In the genomic region with DNA sequence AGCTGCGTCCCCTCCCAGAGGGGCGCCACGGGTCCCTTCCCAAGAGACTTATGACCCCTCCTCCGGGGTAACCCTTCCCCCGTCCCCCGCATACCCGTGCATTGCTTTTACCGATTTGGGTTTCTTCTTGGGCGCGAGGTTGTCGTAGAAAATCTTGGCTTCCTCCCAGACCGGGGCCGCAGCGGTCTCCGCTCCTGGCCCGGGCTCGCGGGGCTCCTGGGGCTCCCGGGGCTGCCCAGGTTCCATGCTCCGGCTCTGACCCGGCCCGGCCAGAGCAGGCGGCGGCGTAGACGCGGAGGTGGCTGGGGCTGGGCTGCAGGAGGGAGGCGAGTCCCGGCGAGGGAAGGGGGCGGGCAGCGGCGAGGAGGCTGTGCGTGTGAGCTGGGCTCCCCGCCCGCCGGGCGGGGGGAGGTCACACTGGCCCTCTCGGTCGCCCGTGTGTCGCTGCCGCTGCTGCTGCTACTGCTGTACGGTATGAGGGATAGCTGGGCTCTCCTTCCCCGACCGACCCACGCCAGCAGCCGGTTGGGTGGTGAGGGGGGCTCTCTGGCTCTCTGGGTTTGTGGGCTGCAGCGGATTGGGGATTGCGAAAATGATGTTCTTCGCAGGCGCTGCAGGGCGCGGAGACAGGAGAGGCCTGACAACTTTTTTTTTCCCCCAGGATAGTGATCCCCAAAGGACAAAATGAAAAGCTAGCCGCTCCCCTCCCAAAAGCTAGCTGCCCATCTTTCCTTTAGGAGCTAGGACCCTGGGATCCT, we compare ENCODE assay signal across 10 cellular contexts. TPM values are rescaled to one million over a fixed set of nuclear protein-coding genes. Genes with fewer than 3 reads are reported as not detected.
A peak's percentile ranks its signal among the peaks of the same experiment; 100 is the strongest.
DNase-seq lines count a peak whose midpoint lies in the region; ATAC-seq, FAIRE-seq and TF ChIP-seq lines count a peak whose summit lies in the region.
"Had no signal": no experiment of that assay in that cellular context is flagged by ENCODE, and none has a peak within 500 bp of the region (broad histone marks: within the 10 kb centered on the region; RNA-seq: fewer than 3 reads in every experiment).

A gene (minus strand): TSS at position 315 of the 758 bp plus-strand sequence. CDS start 69 bp downstream, at position 246.

- H3K4me1 Mint-ChIP-seq in chondrocyte (ENCODE audit: low read depth), result peaks cover 4% of the 10 kb centered on the region

- H3K4me1 ChIP-seq in SJCRH30 (no peaks in the 10 kb centered on the region), HepG2 (ENCODE audit: insufficient read depth, low read length) (peaks cover 8% of the 10 kb centered on the region; the same call in 1 of the 2 replicates), subcutaneous abdominal adipose tissue (ENCODE audit: control insufficient read depth in 5 of 5, insufficient read depth in 5 of 5, low read length in 5 of 5) (peaks cover 0 to 25% (median 16%) of the 10 kb centered on the region in 5 donors)

- DNase-seq in DMS 273 (lab: John Stamatoyannopoulos, UW; ENCODE audit: unreplicated experiment) (peak; percentile 98), DMS 273 treated with DMSO at 0.1 percent for 48 hours (lab: John Stamatoyannopoulos, UW) (no peak), SJCRH30 (peak; percentile 32 to 43), chondrocyte (ENCODE audit: low spot score) (peak; percentile 63), HepG2 (ENCODE audit: low spot score) (no peak), glomerular visceral epithelial cell (ENCODE audit: extremely low spot score) (no peak)

- POLR2A ChIA-PET in HepG2 (lab: Yijun Ruan, JAX), result interaction anchor here (1.2 kb wide), 1 partner anchor 67 kb away, joined by 3 read pairs; no protein-coding TSS in a partner anchor

- H3K4me2 ChIP-seq in HepG2 (ENCODE audit: low read depth, low read length), result peak within 1 kb of the TSS; percentile 32

- H3K27me3 ChIP-seq in SJCRH30 (peaks cover 17% of the 10 kb centered on the region), HepG2 (ENCODE audit: control insufficient read depth in 1 of 2, insufficient read depth in 2 of 2, low read length in 2 of 2) (peaks cover 5 to 51% of the 10 kb centered on the region in 2 experiments; a peak in 4 of 5 replicates), subcutaneous abdominal adipose tissue (ENCODE audit: control insufficient read depth in 5 of 5, insufficient read depth in 4 of 5, low read length in 5 of 5) (peaks cover 3 to 34% (median 23%) of the 10 kb centered on the region in 5 donors)

- no peak for TF ChIP-seq CTCF in chondrocyte (IDR thresholded peaks at IDR 0.05)
- no peak for TF ChIP-seq CTCF in HepG2 (CRISPR knock-in tag; IDR thresholded peaks at IDR 0.05)

- CTCF ChIA-PET in HepG2 (lab: Yijun Ruan, JAX; ENCODE audit: low intra/inter-chr PET ratio, low total read pairs), result interaction anchor here (1.1 to 1.7 kb wide), 3 partner anchors 46 to 128 kb away, joined by 3 to 8 read pairs (median 3); no protein-coding TSS in a partner anchor

- no peaks in the 10 kb centered on the region for H3K36me3 ChIP-seq in SJCRH30
- no peaks in the 10 kb centered on the region for H3K36me3 ChIP-seq in HepG2 (replicated peaks in 1 of 2; ENCODE audit: control insufficient read depth in 1 of 2, insufficient read depth in 2 of 2, low read length in 2 of 2)
- H3K36me3 ChIP-seq in subcutaneous abdominal adipose tissue (ENCODE audit: control insufficient read depth in 5 of 5, insufficient read depth in 5 of 5, low read length in 5 of 5), result no peaks in the 10 kb centered on the region

- H3K4me3 ChIP-seq in SJCRH30, result peak within 1 kb of the TSS; percentile 56
- peak within 1 kb of the TSS; percentile 15 to 43 (median 24); a peak in 3 of 6 replicates for H3K4me3 ChIP-seq in HepG2 (replicated peaks in 1 of 3; ENCODE audit: insufficient read depth in 1 of 3, low read depth in 2 of 3, low read length in 3 of 3)
- H3K4me3 ChIP-seq in subcutaneous abdominal adipose tissue (ENCODE audit: low read depth in 1 of 5, low read length in 5 of 5), result peak within 1 kb of the TSS; percentile 39 to 67 (median 52)

- ATAC-seq in HepG2, result peak; percentile 66
- ATAC-seq in GM19397 (IDR thresholded peaks at IDR 0.05; ENCODE audit: unreplicated experiment), result no peak

- H3K9ac ChIP-seq in HepG2 (ENCODE audit: insufficient read depth, low read depth, low read length), result no peak within 1 kb of the TSS
- H3K9ac ChIP-seq in subcutaneous abdominal adipose tissue (ENCODE audit: low read length in 5 of 5), result peak within 1 kb of the TSS in 1 of 5 donors; percentile 35

- no peak within 1 kb of the TSS for H2AFZ ChIP-seq in HepG2 (ENCODE audit: low read length)

- H3K36me3 Mint-ChIP-seq in chondrocyte (ENCODE audit: low read depth), result no peaks in the 10 kb centered on the region

- H4K20me1 ChIP-seq in HepG2 (ENCODE audit: insufficient read depth, low read length), result no peaks in the 10 kb centered on the region

- 6% methylated on average over 26 of the region's 55 CpGs for WGBS in HepG2 (ENCODE audit: low lambda C conversion rate)

- H3K27ac ChIP-seq in SJCRH30 (no peak within 1 kb of the TSS), HepG2 (ENCODE audit: extremely low read length, insufficient read depth, low read length) (no peak within 1 kb of the TSS), subcutaneous abdominal adipose tissue (ENCODE audit: low read depth, low read length) (no peak within 1 kb of the TSS)
- H3K27ac ChIP-seq: 22Rv1 had no signal

- TF ChIP-seq EP300 in HepG2 (IDR thresholded peaks at IDR 0.05; ENCODE audit: low read depth in 2 of 2, low read length in 2 of 2) (no peak), HepG2 (CRISPR knock-in tag; IDR thresholded peaks at IDR 0.05; ENCODE audit: borderline replicate concordance) (no peak)

- no peaks in the 10 kb centered on the region for H3K9me3 ChIP-seq in SJCRH30 (replicated peaks)
- no peaks in the 10 kb centered on the region for H3K9me3 ChIP-seq in HepG2 (ENCODE audit: low read length)
- no peaks in the 10 kb centered on the region for H3K9me3 ChIP-seq in subcutaneous abdominal adipose tissue (ENCODE audit: control insufficient read depth in 5 of 5, low read length in 5 of 5)

- in situ Hi-C loops in HepG2 (cut with HindIII; ENCODE audit: extremely low pct_ligation_motif_present, low pct_unique_long_range_greater_than_20kb), result no loop called here

- peaks cover 20% of the 10 kb centered on the region for H3K27me3 Mint-ChIP-seq in chondrocyte (ENCODE audit: low read depth)

- no peak for TF ChIP-seq RAD21 in HepG2 (CRISPR knock-in tag; IDR thresholded peaks at IDR 0.05)

- no peaks in the 10 kb centered on the region for H3K9me3 Mint-ChIP-seq in chondrocyte (ENCODE audit: low read depth)

- intact Hi-C loops in HepG2 (cut with micrococcal nuclease; ENCODE audit: unreplicated experiment), result loop anchor here (5.0 kb wide), 1 partner anchor 50 kb away; no protein-coding TSS in a partner anchor

- no peak within 1 kb of the TSS for H3K27ac Mint-ChIP-seq in chondrocyte (ENCODE audit: unreplicated experiment)

- TF ChIP-seq POLR2A in HepG2 (IDR thresholded peaks at IDR 0.05; ENCODE audit: insufficient read depth in 1 of 2, low read depth in 2 of 2, low read length in 2 of 2), result no peak

- no peak for FAIRE-seq in HepG2 (lab: Jason Lieb, UNC)
- FAIRE-seq: TTC549 had no signal

- no peaks in the 10 kb centered on the region for H3K79me2 ChIP-seq in HepG2 (ENCODE audit: insufficient read depth, low read length)

- H3K4me3 Mint-ChIP-seq in chondrocyte (ENCODE audit: unreplicated experiment), result peak within 1 kb of the TSS; percentile 59

- no TSS peak for BruUV-seq in HepG2 (replicated peaks; lab: Mats Ljungman, UMichigan)

TF ChIP-seq in HepG2, 621 proteins besides CTCF, POLR2A, EP300 and RAD21:
- TF ChIP-seq EZH2 (conservative IDR thresholded peaks at IDR 0.05; ENCODE audit: low read depth, low read length) (0 out of 2 replicates have a peak, but pooled peaks have one; percentile 68), ZMYM2 (CRISPR knock-in tag; IDR thresholded peaks at IDR 0.05) (no peak)

RNA-seq across cellular contexts. Expression of the gene that starts here (rescaled TPM):
- 0.12 TPM in 1 of 2 replicates, not detected in the other for total RNA-seq in SJCRH30 (2014; rRNA removed; shearing (Covaris generic))
- 0.31 to 0.32 TPM in 2 of 3 replicates, not detected in the other for total RNA-seq in chondrocyte
- total RNA-seq in HepG2 (2016; rRNA removed; fragmentation: Illumina TruSeq; extraction: Trizol), result not detected in 2 replicates
- not detected in 2 replicates for total RNA-seq in HepG2 (2016; cell fraction: cytosol; rRNA removed; fragmentation: Illumina TruSeq; extraction: Trizol; ENCODE audit: low read depth)
- total RNA-seq in HepG2 (2016; cell fraction: insoluble cytoplasmic fraction; rRNA removed; fragmentation: Illumina TruSeq; extraction: Trizol), result not detected in 2 replicates
- total RNA-seq in HepG2 (2016; cell fraction: membrane; rRNA removed; fragmentation: Illumina TruSeq; extraction: Trizol), result not detected in 2 replicates
- not detected in 2 replicates for total RNA-seq in HepG2 (2016; cell fraction: nucleus; rRNA removed; fragmentation: Illumina TruSeq; extraction: Trizol)
- polyA plus RNA-seq in HepG2 (2011; rRNA removed), result not detected in 2 replicates
- not detected in 2 replicates for polyA plus RNA-seq in HepG2 (2011; cell fraction: cytosol; rRNA removed)
- polyA plus RNA-seq in HepG2 (2011; cell fraction: nucleus; rRNA removed), result not detected in 2 replicates
- not detected in 2 replicates for polyA plus RNA-seq in HepG2 (2012)
- polyA plus RNA-seq in HepG2 (2016; cell fraction: cytosol; fragmentation: Illumina TruSeq; extraction: Trizol; ENCODE audit: low read depth), result not detected in 2 replicates
- polyA plus RNA-seq in HepG2 (2016; cell fraction: insoluble cytoplasmic fraction; fragmentation: Illumina TruSeq; extraction: Trizol; ENCODE audit: low read depth), result not detected in 2 replicates
- polyA plus RNA-seq in HepG2 (2016; cell fraction: membrane; fragmentation: Illumina TruSeq; extraction: Trizol; ENCODE audit: low read depth), result not detected in 2 replicates
- not detected in 2 replicates for polyA plus RNA-seq in HepG2 (2016; cell fraction: nucleus; fragmentation: Illumina TruSeq; extraction: Trizol; ENCODE audit: insufficient read depth, low read depth)
- not detected in 2 replicates for polyA minus RNA-seq in HepG2 (2011; rRNA and poly(A)+ RNA removed; ENCODE audit: low replicate concordance)
- polyA minus RNA-seq in HepG2 (2011; cell fraction: cytosol; rRNA and poly(A)+ RNA removed), result not detected in 2 replicates
- not detected in 2 replicates for polyA minus RNA-seq in HepG2 (2011; cell fraction: nucleus; rRNA and poly(A)+ RNA removed)

Comparison
In these comparisons a context has a peak if more than half of its experiments do, and no peak if none do; other contexts are left out.
1. Peak in DNase-seq and H3K4me3 ChIP-seq in SJCRH30; RNA of the gene not detected or under 1 TPM.
2. Peak in DNase-seq in chondrocyte; RNA of the gene not detected or under 1 TPM.
3. Peak in ATAC-seq, H3K4me3 ChIP-seq and H3K4me2 ChIP-seq in HepG2; RNA of the gene not detected or under 1 TPM.